1 cellular context compared by ENCODE assay signal in the genomic region with DNA sequence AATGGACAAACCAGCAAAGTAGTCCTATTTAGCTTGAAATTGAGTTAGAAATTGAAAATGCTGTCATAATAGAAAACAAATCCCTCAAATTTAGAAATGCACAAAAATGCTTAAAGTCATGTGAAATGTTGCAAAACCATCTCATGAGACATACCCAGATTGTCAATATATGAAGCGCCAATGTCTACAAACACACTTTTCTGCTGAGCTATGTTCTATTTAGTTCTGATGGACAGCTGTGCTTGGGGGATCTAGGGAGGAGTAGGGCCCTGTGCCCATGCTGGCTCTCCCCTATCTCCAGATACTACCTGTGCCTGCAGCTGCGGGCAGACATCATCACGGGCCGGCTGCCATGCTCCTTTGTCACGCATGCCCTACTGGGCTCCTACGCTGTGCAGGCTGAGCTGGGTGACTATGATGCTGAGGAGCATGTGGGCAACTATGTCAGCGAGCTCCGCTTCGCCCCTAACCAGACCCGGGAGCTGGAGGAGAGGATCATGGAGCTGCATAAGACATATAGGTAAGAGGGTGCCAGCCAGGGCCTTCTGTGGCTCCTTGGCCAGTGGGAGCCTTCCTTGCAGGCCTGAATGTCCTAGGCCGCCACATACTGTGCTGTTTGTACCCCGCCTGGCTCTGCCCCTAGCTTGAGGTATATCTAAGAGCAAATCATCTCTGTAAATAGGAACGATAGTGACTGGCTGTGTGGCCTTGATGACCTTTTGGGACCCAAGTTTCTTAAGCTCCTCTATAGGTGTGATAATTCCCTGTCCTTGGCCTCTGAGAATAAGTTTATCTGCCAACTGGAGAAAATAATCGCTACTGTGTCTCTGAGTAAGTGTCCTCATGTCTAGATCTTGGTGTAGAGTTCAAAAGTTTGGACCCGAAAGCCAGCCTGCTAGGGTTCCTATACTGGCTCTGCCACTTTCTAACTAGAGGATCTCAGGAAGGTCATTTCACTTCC.
TF ChIP-seq lines count a peak whose summit lies in the region.

No MANE protein-coding gene starts in this region.

TF ChIP-seq in HepG2, 621 proteins besides CTCF, POLR2A, EP300 and RAD21 (continued from another document and continues in another):
- TF ChIP-seq, protein P1, sequence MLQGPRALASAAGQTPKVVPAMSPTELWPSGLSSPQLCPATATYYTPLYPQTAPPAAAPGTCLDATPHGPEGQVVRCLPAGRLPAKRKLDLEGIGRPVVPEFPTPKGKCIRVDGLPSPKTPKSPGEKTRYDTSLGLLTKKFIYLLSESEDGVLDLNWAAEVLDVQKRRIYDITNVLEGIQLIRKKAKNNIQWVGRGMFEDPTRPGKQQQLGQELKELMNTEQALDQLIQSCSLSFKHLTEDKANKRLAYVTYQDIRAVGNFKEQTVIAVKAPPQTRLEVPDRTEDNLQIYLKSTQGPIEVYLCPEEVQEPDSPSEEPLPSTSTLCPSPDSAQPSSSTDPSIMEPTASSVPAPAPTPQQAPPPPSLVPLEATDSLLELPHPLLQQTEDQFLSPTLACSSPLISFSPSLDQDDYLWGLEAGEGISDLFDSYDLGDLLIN (CRISPR knock-in tag; IDR thresholded peaks at IDR 0.05; ENCODE audit: borderline replicate concordance) = no peak
- TF ChIP-seq HHEX (CRISPR knock-in tag; IDR thresholded peaks at IDR 0.05) (no peak), ZNF446 (CRISPR knock-in tag; IDR thresholded peaks at IDR 0.05) (no peak), HES4 (CRISPR knock-in tag; IDR thresholded peaks at IDR 0.05; ENCODE audit: borderline replicate concordance) (no peak), ZNF607 (CRISPR knock-in tag; IDR thresholded peaks at IDR 0.05; ENCODE audit: borderline replicate concordance) (no peak), CHD2 (IDR thresholded peaks at IDR 0.05; ENCODE audit: low read depth, low read length) (no peak), NR3C1 (CRISPR knock-in tag; IDR thresholded peaks at IDR 0.05) (no peak), ZNF33A (CRISPR knock-in tag; IDR thresholded peaks at IDR 0.05; ENCODE audit: borderline replicate concordance) (no peak), MAF1 (CRISPR knock-in tag; IDR thresholded peaks at IDR 0.05; ENCODE audit: borderline replicate concordance) (no peak), ZNF329 (CRISPR knock-in tag; IDR thresholded peaks at IDR 0.05; ENCODE audit: low read depth) (no peak), ZKSCAN8 (CRISPR knock-in tag; IDR thresholded peaks at IDR 0.05; ENCODE audit: borderline replicate concordance) (no peak), RFXAP (CRISPR knock-in tag; IDR thresholded peaks at IDR 0.05; ENCODE audit: borderline replicate concordance) (no peak), MXD4 (CRISPR knock-in tag; IDR thresholded peaks at IDR 0.05) (no peak), ATM (IDR thresholded peaks at IDR 0.05; ENCODE audit: borderline replicate concordance) (no peak), JUNB (CRISPR knock-in tag; IDR thresholded peaks at IDR 0.05; ENCODE audit: borderline replicate concordance) (no peak), MAFF (IDR thresholded peaks at IDR 0.05; ENCODE audit: low read depth, low read length) (peak; percentile 88), GATA4 (IDR thresholded peaks at IDR 0.05; ENCODE audit: borderline replicate concordance, low read depth) (no peak), NFKBIZ (CRISPR knock-in tag; IDR thresholded peaks at IDR 0.05) (no peak), AHR (CRISPR knock-in tag; IDR thresholded peaks at IDR 0.05) (no peak), ZFX (CRISPR knock-in tag; IDR thresholded peaks at IDR 0.05; ENCODE audit: low read depth) (no peak), ZFP41 (CRISPR knock-in tag; IDR thresholded peaks at IDR 0.05; ENCODE audit: borderline replicate concordance) (no peak), MTA1 (CRISPR knock-in tag; IDR thresholded peaks at IDR 0.05; ENCODE audit: borderline replicate concordance) (no peak; the same call in 1 of the 2 replicates), ZNF44 (CRISPR knock-in tag; IDR thresholded peaks at IDR 0.05) (no peak), RXRA (CRISPR knock-in tag; IDR thresholded peaks at IDR 0.05) (no peak), ZNF225 (CRISPR knock-in tag; IDR thresholded peaks at IDR 0.05) (peak; percentile 75; the same call in 1 of the 2 replicates), TSC22D2 (CRISPR knock-in tag; IDR thresholded peaks at IDR 0.05; ENCODE audit: borderline replicate concordance) (no peak), LCORL (IDR thresholded peaks at IDR 0.05) (no peak), LCORL (CRISPR knock-in tag; IDR thresholded peaks at IDR 0.05) (no peak), ZNF776 (CRISPR knock-in tag; IDR thresholded peaks at IDR 0.05) (no peak), HNF4A (CRISPR knock-in tag; IDR thresholded peaks at IDR 0.05) (peak; percentile 55), JUND (CRISPR knock-in tag; IDR thresholded peaks at IDR 0.05) (no peak), PLRG1 (conservative IDR thresholded peaks at IDR 0.05) (no peak), ESRRA (CRISPR knock-in tag; IDR thresholded peaks at IDR 0.05; ENCODE audit: low read depth) (no peak)
- TF ChIP-seq, protein P2, sequence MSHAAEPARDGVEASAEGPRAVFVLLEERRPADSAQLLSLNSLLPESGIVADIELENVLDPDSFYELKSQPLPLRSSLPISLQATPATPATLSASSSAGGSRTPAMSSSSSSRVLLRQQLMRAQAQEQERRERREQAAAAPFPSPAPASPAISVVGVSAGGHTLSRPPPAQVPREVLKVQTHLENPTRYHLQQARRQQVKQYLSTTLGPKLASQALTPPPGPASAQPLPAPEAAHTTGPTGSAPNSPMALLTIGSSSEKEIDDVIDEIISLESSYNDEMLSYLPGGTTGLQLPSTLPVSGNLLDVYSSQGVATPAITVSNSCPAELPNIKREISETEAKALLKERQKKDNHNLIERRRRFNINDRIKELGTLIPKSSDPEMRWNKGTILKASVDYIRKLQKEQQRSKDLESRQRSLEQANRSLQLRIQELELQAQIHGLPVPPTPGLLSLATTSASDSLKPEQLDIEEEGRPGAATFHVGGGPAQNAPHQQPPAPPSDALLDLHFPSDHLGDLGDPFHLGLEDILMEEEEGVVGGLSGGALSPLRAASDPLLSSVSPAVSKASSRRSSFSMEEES (CRISPR knock-in tag; IDR thresholded peaks at IDR 0.05) = 0 out of 2 replicates have a peak, but pooled peaks have one; percentile 54
- TF ChIP-seq, protein P3, sequence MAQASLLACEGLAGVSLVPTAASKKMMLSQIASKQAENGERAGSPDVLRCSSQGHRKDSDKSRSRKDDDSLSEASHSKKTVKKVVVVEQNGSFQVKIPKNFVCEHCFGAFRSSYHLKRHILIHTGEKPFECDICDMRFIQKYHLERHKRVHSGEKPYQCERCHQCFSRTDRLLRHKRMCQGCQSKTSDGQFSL (CRISPR knock-in tag; IDR thresholded peaks at IDR 0.05) = no peak
- TF ChIP-seq, protein P4, sequence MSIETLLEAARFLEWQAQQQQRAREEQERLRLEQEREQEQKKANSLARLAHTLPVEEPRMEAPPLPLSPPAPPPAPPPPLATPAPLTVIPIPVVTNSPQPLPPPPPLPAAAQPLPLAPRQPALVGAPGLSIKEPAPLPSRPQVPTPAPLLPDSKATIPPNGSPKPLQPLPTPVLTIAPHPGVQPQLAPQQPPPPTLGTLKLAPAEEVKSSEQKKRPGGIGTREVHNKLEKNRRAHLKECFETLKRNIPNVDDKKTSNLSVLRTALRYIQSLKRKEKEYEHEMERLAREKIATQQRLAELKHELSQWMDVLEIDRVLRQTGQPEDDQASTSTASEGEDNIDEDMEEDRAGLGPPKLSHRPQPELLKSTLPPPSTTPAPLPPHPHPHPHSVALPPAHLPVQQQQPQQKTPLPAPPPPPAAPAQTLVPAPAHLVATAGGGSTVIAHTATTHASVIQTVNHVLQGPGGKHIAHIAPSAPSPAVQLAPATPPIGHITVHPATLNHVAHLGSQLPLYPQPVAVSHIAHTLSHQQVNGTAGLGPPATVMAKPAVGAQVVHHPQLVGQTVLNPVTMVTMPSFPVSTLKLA (IDR thresholded peaks at IDR 0.05) = no peak
- TF ChIP-seq, protein P5, sequence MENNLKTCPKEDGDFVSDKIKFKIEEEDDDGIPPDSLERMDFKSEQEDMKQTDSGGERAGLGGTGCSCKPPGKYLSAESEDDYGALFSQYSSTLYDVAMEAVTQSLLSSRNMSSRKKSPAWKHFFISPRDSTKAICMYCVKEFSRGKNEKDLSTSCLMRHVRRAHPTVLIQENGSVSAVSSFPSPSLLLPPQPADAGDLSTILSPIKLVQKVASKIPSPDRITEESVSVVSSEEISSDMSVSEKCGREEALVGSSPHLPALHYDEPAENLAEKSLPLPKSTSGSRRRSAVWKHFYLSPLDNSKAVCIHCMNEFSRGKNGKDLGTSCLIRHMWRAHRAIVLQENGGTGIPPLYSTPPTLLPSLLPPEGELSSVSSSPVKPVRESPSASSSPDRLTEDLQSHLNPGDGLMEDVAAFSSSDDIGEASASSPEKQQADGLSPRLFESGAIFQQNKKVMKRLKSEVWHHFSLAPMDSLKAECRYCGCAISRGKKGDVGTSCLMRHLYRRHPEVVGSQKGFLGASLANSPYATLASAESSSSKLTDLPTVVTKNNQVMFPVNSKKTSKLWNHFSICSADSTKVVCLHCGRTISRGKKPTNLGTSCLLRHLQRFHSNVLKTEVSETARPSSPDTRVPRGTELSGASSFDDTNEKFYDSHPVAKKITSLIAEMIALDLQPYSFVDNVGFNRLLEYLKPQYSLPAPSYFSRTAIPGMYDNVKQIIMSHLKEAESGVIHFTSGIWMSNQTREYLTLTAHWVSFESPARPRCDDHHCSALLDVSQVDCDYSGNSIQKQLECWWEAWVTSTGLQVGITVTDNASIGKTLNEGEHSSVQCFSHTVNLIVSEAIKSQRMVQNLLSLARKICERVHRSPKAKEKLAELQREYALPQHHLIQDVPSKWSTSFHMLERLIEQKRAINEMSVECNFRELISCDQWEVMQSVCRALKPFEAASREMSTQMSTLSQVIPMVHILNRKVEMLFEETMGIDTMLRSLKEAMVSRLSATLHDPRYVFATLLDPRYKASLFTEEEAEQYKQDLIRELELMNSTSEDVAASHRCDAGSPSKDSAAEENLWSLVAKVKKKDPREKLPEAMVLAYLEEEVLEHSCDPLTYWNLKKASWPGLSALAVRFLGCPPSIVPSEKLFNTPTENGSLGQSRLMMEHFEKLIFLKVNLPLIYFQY (CRISPR knock-in tag; IDR thresholded peaks at IDR 0.05; ENCODE audit: borderline replicate concordance) = no peak
- TF ChIP-seq, protein P6, sequence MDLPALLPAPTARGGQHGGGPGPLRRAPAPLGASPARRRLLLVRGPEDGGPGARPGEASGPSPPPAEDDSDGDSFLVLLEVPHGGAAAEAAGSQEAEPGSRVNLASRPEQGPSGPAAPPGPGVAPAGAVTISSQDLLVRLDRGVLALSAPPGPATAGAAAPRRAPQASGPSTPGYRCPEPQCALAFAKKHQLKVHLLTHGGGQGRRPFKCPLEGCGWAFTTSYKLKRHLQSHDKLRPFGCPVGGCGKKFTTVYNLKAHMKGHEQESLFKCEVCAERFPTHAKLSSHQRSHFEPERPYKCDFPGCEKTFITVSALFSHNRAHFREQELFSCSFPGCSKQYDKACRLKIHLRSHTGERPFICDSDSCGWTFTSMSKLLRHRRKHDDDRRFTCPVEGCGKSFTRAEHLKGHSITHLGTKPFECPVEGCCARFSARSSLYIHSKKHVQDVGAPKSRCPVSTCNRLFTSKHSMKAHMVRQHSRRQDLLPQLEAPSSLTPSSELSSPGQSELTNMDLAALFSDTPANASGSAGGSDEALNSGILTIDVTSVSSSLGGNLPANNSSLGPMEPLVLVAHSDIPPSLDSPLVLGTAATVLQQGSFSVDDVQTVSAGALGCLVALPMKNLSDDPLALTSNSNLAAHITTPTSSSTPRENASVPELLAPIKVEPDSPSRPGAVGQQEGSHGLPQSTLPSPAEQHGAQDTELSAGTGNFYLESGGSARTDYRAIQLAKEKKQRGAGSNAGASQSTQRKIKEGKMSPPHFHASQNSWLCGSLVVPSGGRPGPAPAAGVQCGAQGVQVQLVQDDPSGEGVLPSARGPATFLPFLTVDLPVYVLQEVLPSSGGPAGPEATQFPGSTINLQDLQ (CRISPR knock-in tag; IDR thresholded peaks at IDR 0.05) = no peak
- TF ChIP-seq, protein P7, sequence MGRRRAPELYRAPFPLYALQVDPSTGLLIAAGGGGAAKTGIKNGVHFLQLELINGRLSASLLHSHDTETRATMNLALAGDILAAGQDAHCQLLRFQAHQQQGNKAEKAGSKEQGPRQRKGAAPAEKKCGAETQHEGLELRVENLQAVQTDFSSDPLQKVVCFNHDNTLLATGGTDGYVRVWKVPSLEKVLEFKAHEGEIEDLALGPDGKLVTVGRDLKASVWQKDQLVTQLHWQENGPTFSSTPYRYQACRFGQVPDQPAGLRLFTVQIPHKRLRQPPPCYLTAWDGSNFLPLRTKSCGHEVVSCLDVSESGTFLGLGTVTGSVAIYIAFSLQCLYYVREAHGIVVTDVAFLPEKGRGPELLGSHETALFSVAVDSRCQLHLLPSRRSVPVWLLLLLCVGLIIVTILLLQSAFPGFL (CRISPR knock-in tag; IDR thresholded peaks at IDR 0.05) = no peak
- TF ChIP-seq, protein P8, sequence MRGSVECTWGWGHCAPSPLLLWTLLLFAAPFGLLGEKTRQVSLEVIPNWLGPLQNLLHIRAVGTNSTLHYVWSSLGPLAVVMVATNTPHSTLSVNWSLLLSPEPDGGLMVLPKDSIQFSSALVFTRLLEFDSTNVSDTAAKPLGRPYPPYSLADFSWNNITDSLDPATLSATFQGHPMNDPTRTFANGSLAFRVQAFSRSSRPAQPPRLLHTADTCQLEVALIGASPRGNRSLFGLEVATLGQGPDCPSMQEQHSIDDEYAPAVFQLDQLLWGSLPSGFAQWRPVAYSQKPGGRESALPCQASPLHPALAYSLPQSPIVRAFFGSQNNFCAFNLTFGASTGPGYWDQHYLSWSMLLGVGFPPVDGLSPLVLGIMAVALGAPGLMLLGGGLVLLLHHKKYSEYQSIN (CRISPR knock-in tag; IDR thresholded peaks at IDR 0.05; ENCODE audit: borderline replicate concordance) = no peak
- TF ChIP-seq, protein P9, sequence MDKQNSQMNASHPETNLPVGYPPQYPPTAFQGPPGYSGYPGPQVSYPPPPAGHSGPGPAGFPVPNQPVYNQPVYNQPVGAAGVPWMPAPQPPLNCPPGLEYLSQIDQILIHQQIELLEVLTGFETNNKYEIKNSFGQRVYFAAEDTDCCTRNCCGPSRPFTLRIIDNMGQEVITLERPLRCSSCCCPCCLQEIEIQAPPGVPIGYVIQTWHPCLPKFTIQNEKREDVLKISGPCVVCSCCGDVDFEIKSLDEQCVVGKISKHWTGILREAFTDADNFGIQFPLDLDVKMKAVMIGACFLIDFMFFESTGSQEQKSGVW (CRISPR knock-in tag; IDR thresholded peaks at IDR 0.05; ENCODE audit: borderline replicate concordance) = no peak
- TF ChIP-seq, protein P10, sequence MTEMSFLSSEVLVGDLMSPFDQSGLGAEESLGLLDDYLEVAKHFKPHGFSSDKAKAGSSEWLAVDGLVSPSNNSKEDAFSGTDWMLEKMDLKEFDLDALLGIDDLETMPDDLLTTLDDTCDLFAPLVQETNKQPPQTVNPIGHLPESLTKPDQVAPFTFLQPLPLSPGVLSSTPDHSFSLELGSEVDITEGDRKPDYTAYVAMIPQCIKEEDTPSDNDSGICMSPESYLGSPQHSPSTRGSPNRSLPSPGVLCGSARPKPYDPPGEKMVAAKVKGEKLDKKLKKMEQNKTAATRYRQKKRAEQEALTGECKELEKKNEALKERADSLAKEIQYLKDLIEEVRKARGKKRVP (CRISPR knock-in tag; IDR thresholded peaks at IDR 0.05) = no peak
- TF ChIP-seq, protein P11, sequence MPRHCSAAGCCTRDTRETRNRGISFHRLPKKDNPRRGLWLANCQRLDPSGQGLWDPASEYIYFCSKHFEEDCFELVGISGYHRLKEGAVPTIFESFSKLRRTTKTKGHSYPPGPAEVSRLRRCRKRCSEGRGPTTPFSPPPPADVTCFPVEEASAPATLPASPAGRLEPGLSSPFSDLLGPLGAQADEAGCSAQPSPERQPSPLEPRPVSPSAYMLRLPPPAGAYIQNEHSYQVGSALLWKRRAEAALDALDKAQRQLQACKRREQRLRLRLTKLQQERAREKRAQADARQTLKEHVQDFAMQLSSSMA (CRISPR knock-in tag; IDR thresholded peaks at IDR 0.05) = no peak
